In genomic region chr17:42339221-42339620, GRCh38 we compare ENCODE assay signal across 23 cellular contexts. TPM values are rescaled to one million over a fixed set of nuclear protein-coding genes. Genes with fewer than 3 reads are reported as not detected.
A peak's percentile ranks its signal among the peaks of the same experiment; 100 is the strongest.
DNase-seq lines count a peak whose midpoint lies in the region; ATAC-seq and TF ChIP-seq lines count a peak whose summit lies in the region.
"Had no signal": no experiment of that assay in that cellular context is flagged by ENCODE, and none has a peak within 500 bp of the region (broad histone marks: within the 10 kb centered on the region; RNA-seq: fewer than 3 reads in every experiment).

No MANE protein-coding gene starts in this region.

- H3K36me3 Mint-ChIP-seq in activated CD4-positive, alpha-beta memory T cell treated with anti-CD3 and anti-CD28 coated beads for 36 hours, result peaks cover 75% of the 10 kb centered on the region
- H3K36me3 Mint-ChIP-seq in activated CD4-positive, alpha-beta memory T cell treated with anti-CD3 and anti-CD28 coated beads, Interleukin-2, amount 10 ng/mL, durations not matched to agents 7 days and 5 days (ENCODE audit: low read depth), result peaks cover 60% of the 10 kb centered on the region
- peaks cover 75% of the 10 kb centered on the region for H3K36me3 Mint-ChIP-seq in CD8-positive, alpha-beta T cell
- peaks cover 93% of the 10 kb centered on the region for H3K36me3 Mint-ChIP-seq in activated T-helper 17 cell treated with anti-CD3 and anti-CD28 coated beads, Interleukin-2, amount 50 U/mL, for 72 hours (ENCODE audit: low read depth)

- H2BK15ac ChIP-seq in neuronal stem cell (ENCODE audit: low read length), result no peak overlapping the region

- no peak overlapping the region for H3K4ac ChIP-seq in neuronal stem cell (ENCODE audit: low read length)

- H3K4me1 Mint-ChIP-seq in activated CD4-positive, alpha-beta memory T cell treated with anti-CD3 and anti-CD28 coated beads for 36 hours (ENCODE audit: low read depth), result peaks cover 78% of the 10 kb centered on the region
- H3K4me1 Mint-ChIP-seq in activated CD4-positive, alpha-beta memory T cell treated with anti-CD3 and anti-CD28 coated beads, Interleukin-2, amount 10 ng/mL, durations not matched to agents 7 days and 5 days, result peaks cover 71% of the 10 kb centered on the region
- H3K4me1 Mint-ChIP-seq in CD8-positive, alpha-beta T cell (ENCODE audit: low read depth), result peaks cover 41% of the 10 kb centered on the region
- peaks cover 44% of the 10 kb centered on the region for H3K4me1 Mint-ChIP-seq in activated T-helper 17 cell treated with anti-CD3 and anti-CD28 coated beads, Interleukin-2, amount 50 U/mL, for 72 hours

- H2AK5ac ChIP-seq in neuronal stem cell (ENCODE audit: low read depth, low read length), result no peak overlapping the region

- no peak overlapping the region for H3K23ac ChIP-seq in neuronal stem cell (ENCODE audit: low read depth, low read length, poor library complexity)

- H3K79me1 ChIP-seq in neuronal stem cell (ENCODE audit: low read depth, low read length), result peaks cover 1% of the 10 kb centered on the region

- no peak overlapping the region for H4K91ac ChIP-seq in neuronal stem cell (ENCODE audit: low read depth, low read length, poor library complexity)

- no CpG with 5 or more reads among the region's 5 CpGs for WGBS in neuronal stem cell (ENCODE audit: extremely low coverage in 2 of 2, insufficient read length in 2 of 2, insufficient replicate concordance in 1 of 2), 2 donors

- H3K27ac Mint-ChIP-seq in activated CD4-positive, alpha-beta memory T cell treated with anti-CD3 and anti-CD28 coated beads for 36 hours, result peak overlapping the region; percentile 71
- no peak overlapping the region for H3K27ac Mint-ChIP-seq in activated CD4-positive, alpha-beta memory T cell treated with anti-CD3 and anti-CD28 coated beads, Interleukin-2, amount 10 ng/mL, durations not matched to agents 7 days and 5 days
- peak overlapping the region; percentile 60 for H3K27ac Mint-ChIP-seq in CD8-positive, alpha-beta T cell
- peak overlapping the region; percentile 95 for H3K27ac Mint-ChIP-seq in activated T-helper 17 cell treated with anti-CD3 and anti-CD28 coated beads, Interleukin-2, amount 50 U/mL, for 72 hours

- H2BK12ac ChIP-seq in neuronal stem cell (ENCODE audit: low read length), result no peak overlapping the region

- H3K14ac ChIP-seq in neuronal stem cell (ENCODE audit: low read length), result no peak overlapping the region

- H3K4me1 ChIP-seq in CD8-positive, alpha-beta T cell (ENCODE audit: insufficient read depth, low read length), result peaks cover 35% of the 10 kb centered on the region
- no peaks in the 10 kb centered on the region for H3K4me1 ChIP-seq in neuronal stem cell (ENCODE audit: control insufficient read depth in 2 of 2, insufficient read depth in 1 of 2, low read depth in 1 of 2, low read length in 2 of 2)
- H3K4me1 ChIP-seq: HAP-1 had no signal

- no peak overlapping the region for H3K4me2 ChIP-seq in neuronal stem cell (ENCODE audit: insufficient read depth, low read length, poor library complexity, severe bottlenecking)

- no peak overlapping the region for H3K4me3 ChIP-seq in CD8-positive, alpha-beta T cell (ENCODE audit: low read depth, low read length)
- H3K4me3 ChIP-seq in neuronal stem cell (ENCODE audit: low read length in 2 of 2), result no peak overlapping the region
- H3K4me3 ChIP-seq: HAP-1, heart left ventricle had no signal

- CTCF ChIA-PET in activated CD4-positive, alpha-beta memory T cell treated with anti-CD3 and anti-CD28 coated beads for 36 hours (lab: Charles Lee), result interaction anchor here (2.2 kb wide), 1 partner anchor 18 kb away, joined by 9 read pairs; no protein-coding TSS in a partner anchor
- CTCF ChIA-PET in activated CD4-positive, alpha-beta memory T cell treated with anti-CD3 and anti-CD28 coated beads, Interleukin-2, amount 10 ng/mL, durations not matched to agents 7 days and 5 days (lab: Charles Lee), result interaction anchor here (1.0 to 1.3 kb wide), 2 partner anchors 64 to 239 kb away, joined by 3 to 4 read pairs; partner anchors contain the start of gene PSMC3IP
- CTCF ChIA-PET in CD8-positive, alpha-beta T cell (lab: Charles Lee), result interaction anchor here (0.5 to 2.8 kb wide), 3 partner anchors 17 to 117 kb away, joined by 3 to 11 read pairs (median 4); no protein-coding TSS in a partner anchor

- H3K18ac ChIP-seq in neuronal stem cell (ENCODE audit: low read length), result peak overlapping the region; percentile 28

- H3K9me3 ChIP-seq in CD8-positive, alpha-beta T cell (ENCODE audit: low read length), result no peaks in the 10 kb centered on the region
- H3K9me3 ChIP-seq in neuronal stem cell (replicated peaks in 1 of 2; ENCODE audit: control insufficient read depth in 2 of 2, insufficient read depth in 1 of 2, low read depth in 1 of 2, low read length in 2 of 2), result no peaks in the 10 kb centered on the region
- H3K9me3 ChIP-seq: HAP-1, heart left ventricle had no signal

- H2AFZ ChIP-seq in neuronal stem cell (ENCODE audit: low read length), result no peak overlapping the region

- H3K27me3 ChIP-seq in CD8-positive, alpha-beta T cell (ENCODE audit: insufficient read depth, low read length), result no peaks in the 10 kb centered on the region
- no peaks in the 10 kb centered on the region for H3K27me3 ChIP-seq in neuronal stem cell (ENCODE audit: control insufficient read depth in 3 of 3, insufficient read depth in 3 of 3, low read depth in 1 of 3, low read length in 3 of 3)
- H3K27me3 ChIP-seq: brain microvascular endothelial cell, heart left ventricle had no signal

- no peak overlapping the region for H4K8ac ChIP-seq in neuronal stem cell (ENCODE audit: low read depth, low read length)

- intact Hi-C loops in activated CD4-positive, alpha-beta memory T cell treated with anti-CD3 and anti-CD28 coated beads for 36 hours (cut with micrococcal nuclease), result loop anchor here (5.0 kb wide), 1 partner anchor 87 kb away; no protein-coding TSS in a partner anchor
- intact Hi-C loops in CD8-positive, alpha-beta T cell (cut with DNase I, micrococcal nuclease), result no loop called here

- TF ChIP-seq CTCF in CD8-positive, alpha-beta T cell (IDR thresholded peaks at IDR 0.05), result no peak

- H2BK5ac ChIP-seq in neuronal stem cell (ENCODE audit: low read length), result no peak overlapping the region

- no peaks in the 10 kb centered on the region for H3K27me3 Mint-ChIP-seq in activated CD4-positive, alpha-beta memory T cell treated with anti-CD3 and anti-CD28 coated beads for 36 hours
- H3K27me3 Mint-ChIP-seq in activated CD4-positive, alpha-beta memory T cell treated with anti-CD3 and anti-CD28 coated beads, Interleukin-2, amount 10 ng/mL, durations not matched to agents 7 days and 5 days, result no peaks in the 10 kb centered on the region
- H3K27me3 Mint-ChIP-seq in CD8-positive, alpha-beta T cell (ENCODE audit: low read depth), result no peaks in the 10 kb centered on the region
- no peaks in the 10 kb centered on the region for H3K27me3 Mint-ChIP-seq in activated T-helper 17 cell treated with anti-CD3 and anti-CD28 coated beads, Interleukin-2, amount 50 U/mL, for 72 hours

- no peak overlapping the region for H3K4me3 Mint-ChIP-seq in activated CD4-positive, alpha-beta memory T cell treated with anti-CD3 and anti-CD28 coated beads for 36 hours
- no peak overlapping the region for H3K4me3 Mint-ChIP-seq in activated CD4-positive, alpha-beta memory T cell treated with anti-CD3 and anti-CD28 coated beads, Interleukin-2, amount 10 ng/mL, durations not matched to agents 7 days and 5 days
- H3K4me3 Mint-ChIP-seq in CD8-positive, alpha-beta T cell, result no peak overlapping the region
- H3K4me3 Mint-ChIP-seq in activated T-helper 17 cell treated with anti-CD3 and anti-CD28 coated beads, Interleukin-2, amount 50 U/mL, for 72 hours, result peak overlapping the region; percentile 79

- H3K36me3 ChIP-seq in CD8-positive, alpha-beta T cell (ENCODE audit: insufficient read depth, low read length), result peaks cover 24% of the 10 kb centered on the region
- H3K36me3 ChIP-seq in neuronal stem cell (replicated peaks in 1 of 2; ENCODE audit: control insufficient read depth in 2 of 2, insufficient read depth in 2 of 2, low read length in 2 of 2), result peaks cover 20 to 94% of the 10 kb centered on the region in 2 donors

- H2BK120ac ChIP-seq in neuronal stem cell (ENCODE audit: low read depth, low read length), result no peak overlapping the region

- H3K27ac ChIP-seq in CD8-positive, alpha-beta T cell (ENCODE audit: low read depth, low read length), result no peak overlapping the region
- H3K27ac ChIP-seq in neuronal stem cell (replicated peaks; ENCODE audit: low read length), result no peak overlapping the region
- H3K27ac ChIP-seq: brain microvascular endothelial cell, WERI-Rb-1 had no signal

- POLR2A ChIA-PET in activated CD4-positive, alpha-beta memory T cell treated with anti-CD3 and anti-CD28 coated beads for 36 hours (lab: Charles Lee), result interaction anchor here (1.3 to 3.1 kb wide), 2 partner anchors 23 to 50 kb away, joined by 8 to 36 read pairs; partner anchors contain the start of gene STAT3
- POLR2A ChIA-PET in activated CD4-positive, alpha-beta memory T cell treated with anti-CD3 and anti-CD28 coated beads, Interleukin-2, amount 10 ng/mL, durations not matched to agents 7 days and 5 days (lab: Charles Lee), result interaction anchor here (0.6 to 2.8 kb wide), 4 partner anchors 50 to 185 kb away, joined by 3 to 28 read pairs (median 3); partner anchors contain the start of gene STAT3
- POLR2A ChIA-PET in CD8-positive, alpha-beta T cell (lab: Charles Lee), result interaction anchor here (2.0 kb wide), 1 partner anchor 50 kb away, joined by 12 read pairs; the partner anchor contains the start of gene STAT3

- DNase-seq in activated CD4-positive, alpha-beta memory T cell treated with anti-CD3 and anti-CD28 coated beads for 36 hours, result no peak
- DNase-seq in activated CD4-positive, alpha-beta memory T cell treated with anti-CD3 and anti-CD28 coated beads, Interleukin-2, amount 10 ng/mL, durations not matched to agents 7 days and 5 days, result no peak
- no peak for DNase-seq in CD8-positive, alpha-beta T cell
- DNase-seq in neuronal stem cell (ENCODE audit: low spot score), result no peak
- DNase-seq in SKM-1 treated with dmso at 0.1 percent for 144 hours (lab: John Stamatoyannopoulos, UW; ENCODE audit: unreplicated experiment), result no peak
- no peak for DNase-seq in NCI-H526 (lab: John Stamatoyannopoulos, UW)
- DNase-seq: activated CD8-positive, alpha-beta memory T cell treated with anti-CD3 and anti-CD28 coated beads for 24 hours; activated T-cell treated with anti-CD3 and anti-CD28 coated beads, Interleukin-2, amount 50 U/mL, for 4 hours; brain microvascular endothelial cell; effector CD8-positive, alpha-beta T cell; foreskin fibroblast; heart left ventricle; left cardiac atrium; mesenchymal stem cell; NCI-H1694; NCI-H2171 treated with DMSO at 0.1 percent for 48 hours; NCI-H524 treated with DMSO at 0.1 percent for 48 hours; small intestine; stimulated activated CD4-positive, alpha-beta T cell treated with anti-CD3 and anti-CD28 coated beads, Interleukin-1b, Interleukin-23, amount 100 ng/mL, for 48 hours; WERI-Rb-1 had no signal

- H3K9me3 Mint-ChIP-seq in activated CD4-positive, alpha-beta memory T cell treated with anti-CD3 and anti-CD28 coated beads for 36 hours, result no peaks in the 10 kb centered on the region
- H3K9me3 Mint-ChIP-seq in activated CD4-positive, alpha-beta memory T cell treated with anti-CD3 and anti-CD28 coated beads, Interleukin-2, amount 10 ng/mL, durations not matched to agents 7 days and 5 days, result no peaks in the 10 kb centered on the region
- no peaks in the 10 kb centered on the region for H3K9me3 Mint-ChIP-seq in CD8-positive, alpha-beta T cell
- H3K9me3 Mint-ChIP-seq in activated T-helper 17 cell treated with anti-CD3 and anti-CD28 coated beads, Interleukin-2, amount 50 U/mL, for 72 hours, result no peaks in the 10 kb centered on the region
- H3K9me3 Mint-ChIP-seq: activated T-cell treated with anti-CD3 and anti-CD28 coated beads, Interleukin-2, amount 50 U/mL, for 4 hours had no signal

- H3K9ac ChIP-seq in neuronal stem cell (ENCODE audit: low read depth, low read length, poor library complexity), result no peak overlapping the region

- no peak for ATAC-seq in CD8-positive, alpha-beta T cell
- ATAC-seq in activated T-helper 17 cell treated with anti-CD3 and anti-CD28 coated beads, Interleukin-2, amount 50 U/mL, for 72 hours (replicated peaks), result no peak
- ATAC-seq in HG02763 (IDR thresholded peaks at IDR 0.05; ENCODE audit: unreplicated experiment), result no peak
- ATAC-seq: activated T-cell treated with anti-CD3 and anti-CD28 coated beads, Interleukin-2, amount 50 U/mL, for 4 hours; heart left ventricle; left cardiac atrium had no signal

RNA-seq across cellular contexts. Expression of gene STAT3, which starts 49.0 kb away (rescaled TPM):
- 100 to 1,000 TPM; 194 to 198 TPM for total RNA-seq in activated CD4-positive, alpha-beta memory T cell treated with anti-CD3 and anti-CD28 coated beads for 36 hours
- total RNA-seq in activated CD4-positive, alpha-beta memory T cell treated with anti-CD3 and anti-CD28 coated beads, Interleukin-2, amount 10 ng/mL, durations not matched to agents 7 days and 5 days, result 100 to 1,000 TPM; 130 to 135 TPM
- total RNA-seq in CD8-positive, alpha-beta T cell, result 100 to 1,000 TPM; 338 to 343 TPM
- 100 to 1,000 TPM; 179 to 429 TPM for total RNA-seq in activated T-helper 17 cell treated with anti-CD3 and anti-CD28 coated beads, Interleukin-2, amount 50 U/mL, for 72 hours
- 31.5 TPM for polyA plus RNA-seq in neuronal stem cell (2013, experiment 1 of 2)
- 30.7 TPM for polyA plus RNA-seq in neuronal stem cell (2013, experiment 2 of 2)

RNA-seq across cellular contexts. Expression of gene STAT5A, which starts 50.9 kb away (rescaled TPM):
- 100 to 1,000 TPM; 211 to 215 TPM for total RNA-seq in activated CD4-positive, alpha-beta memory T cell treated with anti-CD3 and anti-CD28 coated beads for 36 hours
- total RNA-seq in activated CD4-positive, alpha-beta memory T cell treated with anti-CD3 and anti-CD28 coated beads, Interleukin-2, amount 10 ng/mL, durations not matched to agents 7 days and 5 days, result 10 to 100 TPM; 88.4 to 96.7 TPM
- 100 to 1,000 TPM; 300 to 319 TPM for total RNA-seq in CD8-positive, alpha-beta T cell
- total RNA-seq in activated T-helper 17 cell treated with anti-CD3 and anti-CD28 coated beads, Interleukin-2, amount 50 U/mL, for 72 hours, result 100 to 1,000 TPM; 133 to 305 TPM
- 1.8 TPM for polyA plus RNA-seq in neuronal stem cell (2013, experiment 1 of 2)
- polyA plus RNA-seq in neuronal stem cell (2013, experiment 2 of 2), result 1.7 TPM
